13 cellular contexts compared by ENCODE assay signal in genomic region chr1:208184993-208185703, GRCh38. TPM values are rescaled to one million over a fixed set of nuclear protein-coding genes. Genes with fewer than 3 reads are reported as not detected.
A peak's percentile ranks its signal among the peaks of the same experiment; 100 is the strongest.
DNase-seq lines count a peak whose midpoint lies in the region; FAIRE-seq and TF ChIP-seq lines count a peak whose summit lies in the region.
"Had no signal": no experiment of that assay in that cellular context is flagged by ENCODE, and none has a peak within 500 bp of the region (broad histone marks: within the 10 kb centered on the region; RNA-seq: fewer than 3 reads in every experiment).

No MANE protein-coding gene starts in this region.

- H3K27me3 ChIP-seq in Peyer's patch (no peaks in the 10 kb centered on the region), mucosa of rectum (ENCODE audit: control insufficient read depth in 2 of 2, insufficient read depth in 2 of 2, low read length in 2 of 2) (no peaks in the 10 kb centered on the region), transverse colon (no peaks in the 10 kb centered on the region)
- H3K27me3 ChIP-seq: pancreas had no signal

- H3K4me1 ChIP-seq in Peyer's patch (peaks cover 0 to 49% (median 10%) of the 10 kb centered on the region in 4 donors), mucosa of rectum (ENCODE audit: control insufficient read depth in 2 of 2, insufficient read depth in 2 of 2, low read length in 2 of 2) (peaks cover 35 to 49% of the 10 kb centered on the region in 2 donors), transverse colon (peaks cover 33 to 64% (median 42%) of the 10 kb centered on the region in 4 donors)

- in situ Hi-C loops in transverse colon (cut with MboI; ENCODE audit: low pct_ligation_motif_present in 1 of 4, low pct_unique_long_range_greater_than_20kb in 1 of 4, low sequenced_read_pairs in 3 of 4): no loop called here

- no peak for FAIRE-seq in H54 (lab: Jason Lieb, UNC)
- FAIRE-seq: frontal cortex, pancreas had no signal

- TF ChIP-seq POLR2A in Peyer's patch (IDR thresholded peaks at IDR 0.05) (no peak), transverse colon (IDR thresholded peaks at IDR 0.05) (no peak), H54 (IDR thresholded peaks at IDR 0.05; ENCODE audit: low read depth, low read length) (no peak)

- 63 to 80% methylated on average over 1 to 5 of the region's 5 CpGs for WGBS in transverse colon (ENCODE audit: low coverage in 1 of 2), 2 donors

- peak overlapping the region in 1 of 2 donors; percentile 49 for H3K9ac ChIP-seq in mucosa of rectum (ENCODE audit: low read depth in 1 of 2, low read length in 2 of 2)

- H3K4me3 ChIP-seq in Peyer's patch: no peak overlapping the region
- H3K4me3 ChIP-seq in mucosa of rectum (ENCODE audit: low read length in 2 of 2): no peak overlapping the region
- H3K4me3 ChIP-seq in transverse colon: no peak overlapping the region
- H3K4me3 ChIP-seq: pancreas had no signal

- H3K9me3 ChIP-seq in Peyer's patch: no peaks in the 10 kb centered on the region
- no peaks in the 10 kb centered on the region for H3K9me3 ChIP-seq in mucosa of rectum (ENCODE audit: control insufficient read depth in 2 of 2, low read length in 2 of 2)
- H3K9me3 ChIP-seq in transverse colon: no peaks in the 10 kb centered on the region
- H3K9me3 ChIP-seq: pancreas had no signal

- H3K36me3 ChIP-seq in Peyer's patch (no peaks in the 10 kb centered on the region), mucosa of rectum (ENCODE audit: control insufficient read depth in 2 of 2, insufficient read depth in 2 of 2, low read length in 2 of 2) (peaks cover 0 to under 1% of the 10 kb centered on the region in 2 donors), transverse colon (no peaks in the 10 kb centered on the region)

- TF ChIP-seq CTCF in Peyer's patch (IDR thresholded peaks at IDR 0.05) (no peak), transverse colon (IDR thresholded peaks at IDR 0.05) (no peak)

- H3K27ac ChIP-seq in Peyer's patch (peak overlapping the region in 3 of 4 donors; percentile 16 to 92 (median 76)), cingulate gyrus (ENCODE audit: low read depth, low read length) (peak overlapping the region; percentile 47), mucosa of rectum (ENCODE audit: low read depth in 2 of 2, low read length in 2 of 2) (peak overlapping the region; percentile 77 to 83), transverse colon (peak overlapping the region; percentile 74 to 86 (median 80))
- H3K27ac ChIP-seq: pancreas had no signal

- TF ChIP-seq EP300 in transverse colon (IDR thresholded peaks at IDR 0.05; ENCODE audit: low read depth): no peak

- intact Hi-C loops in transverse colon (cut with DNase I; ENCODE audit: low total_unique reads): loop anchor here (1.0 kb wide), 1 partner anchor 34 kb away; no protein-coding TSS in a partner anchor

- DNase-seq in Peyer's patch (no peak), transverse colon (no peak), H54 (ENCODE audit: insufficient read length, low spot score) (no peak), activated gamma-delta T cell (lab: John Stamatoyannopoulos, UW) (no peak)
- DNase-seq in stimulated activated CD4-positive, alpha-beta T cell treated with anti-CD3 and anti-CD28 coated beads, Interleukin-12 subunit alpha, Interleukin-12 subunit beta, amount 100 ng/mL, for 4 hours: no peak
- DNase-seq: activated CD4-positive, alpha-beta T cell treated with anti-CD3 and anti-CD28 coated beads, Interleukin-2, amount 10 ng/mL, durations not matched to agents 24 days and 14 days; GOT3; pancreas; stimulated activated CD4-positive, alpha-beta T cell treated with anti-CD3 and anti-CD28 coated beads, Interleukin-4, amount 100 ng/mL, for 24 hours; stimulated activated naive CD8-positive, alpha-beta T cell treated with anti-CD3 and anti-CD28 coated beads, Interleukin-15, amount 100 ng/mL, for 72 hours had no signal

RNA-seq across cellular contexts. Expression of gene PLXNA2, which starts 59.0 kb away (rescaled TPM):
- 10 to 100 TPM; 51.5 to 70.2 (median 62.5) TPM for total RNA-seq in Peyer's patch
- 100 to 1,000 TPM in 1 of 4 donors, 10 to 100 TPM in 3; 77.4 to 140 (median 85.5) TPM for total RNA-seq in transverse colon
- total RNA-seq: activated CD4-positive, alpha-beta T cell treated with anti-CD3 and anti-CD28 coated beads, Interleukin-2, amount 10 ng/mL, durations not matched to agents 24 days and 14 days had no signal
